ENCODE assay signal across 22 cellular contexts in genomic region chr11:127496165-127496564, GRCh38.
"Had no signal": no experiment of that assay in that cellular context is flagged by ENCODE, and none has a peak within 500 bp of the region (broad histone marks: within the 10 kb centered on the region; RNA-seq: fewer than 3 reads in every experiment).

No MANE protein-coding gene starts in this region.

- H3K36me3 ChIP-seq: colonic mucosa, esophagus squamous epithelium, gastrocnemius medialis, gastroesophageal sphincter, heart left ventricle, heart right ventricle had no signal

- H3K9me3 ChIP-seq: colonic mucosa, gastrocnemius medialis had no signal

- H3K4me1 ChIP-seq: colonic mucosa, esophagus squamous epithelium, foreskin keratinocyte, gastrocnemius medialis, gastroesophageal sphincter, heart left ventricle had no signal

- H3K27ac ChIP-seq: colonic mucosa, coronary artery, dorsolateral prefrontal cortex, epithelial cell of prostate, esophagus squamous epithelium, foreskin keratinocyte, gastrocnemius medialis, gastroesophageal sphincter, heart left ventricle, heart right ventricle had no signal

- H3K4me3 ChIP-seq: colonic mucosa, coronary artery, dorsolateral prefrontal cortex, esophagus squamous epithelium, gastrocnemius medialis, gastroesophageal sphincter, heart left ventricle, heart right ventricle had no signal

- ATAC-seq: effector memory CD8-positive, alpha-beta T cell; esophagus mucosa; foreskin keratinocyte; gastrocnemius medialis; gastroesophageal sphincter; heart left ventricle; heart right ventricle had no signal

- H3K27me3 ChIP-seq: colonic mucosa, esophagus squamous epithelium, foreskin keratinocyte, gastrocnemius medialis, gastroesophageal sphincter, heart left ventricle, heart right ventricle had no signal

- DNase-seq: colonic mucosa; cortex of kidney; dermis blood vessel endothelial cell; dorsolateral prefrontal cortex; effector CD4-positive, alpha-beta T cell; effector CD8-positive, alpha-beta T cell; effector memory CD4-positive, alpha-beta T cell; effector memory CD8-positive, alpha-beta T cell; endodermal cell; erythroblast; esophagus squamous epithelium; foreskin fibroblast; foreskin keratinocyte; gastrocnemius medialis; glutamatergic neuron; head of caudate nucleus; heart left ventricle; heart right ventricle had no signal
